10 cellular contexts compared by ENCODE assay signal in genomic region chr6:27279513-27280063, GRCh38. TPM values are rescaled to one million over a fixed set of nuclear protein-coding genes. Genes with fewer than 3 reads are reported as not detected.
DNase-seq lines count a peak whose midpoint lies in the region; FAIRE-seq and TF ChIP-seq lines count a peak whose summit lies in the region.
"Had no signal": no experiment of that assay in that cellular context is flagged by ENCODE, and none has a peak within 500 bp of the region (broad histone marks: within the 10 kb centered on the region; RNA-seq: fewer than 3 reads in every experiment).

No MANE protein-coding gene starts in this region.

- H3K27me3 ChIP-seq in endothelial cell of umbilical vein (ENCODE audit: control insufficient read depth in 2 of 2, insufficient read depth in 2 of 2, low read length in 2 of 2) (peaks cover 27 to 32% of the 10 kb centered on the region in 2 experiments), skeletal muscle satellite cell (ENCODE audit: control insufficient read depth, insufficient read depth, low read length) (peaks cover 25% of the 10 kb centered on the region), transverse colon (peaks cover 99% of the 10 kb centered on the region)

- TF ChIP-seq CTCF in endothelial cell of umbilical vein (IDR thresholded peaks at IDR 0.05; ENCODE audit: extremely low read depth in 1 of 2, insufficient read depth in 1 of 2, low read depth in 1 of 2, low read length in 2 of 2) (no peak), GM10266 (IDR thresholded peaks at IDR 0.05; ENCODE audit: control insufficient read depth, insufficient read depth, low read depth, missing control alignments) (no peak), transverse colon (IDR thresholded peaks at IDR 0.05) (no peak)

- H3K27ac ChIP-seq in endothelial cell of umbilical vein (ENCODE audit: insufficient read depth, low read depth, low read length) = no peak overlapping the region
- H3K27ac ChIP-seq in transverse colon = no peak overlapping the region
- H3K27ac ChIP-seq: C4-2B had no signal

- peak overlapping the region; percentile 74 for H2AFZ ChIP-seq in endothelial cell of umbilical vein (ENCODE audit: low read depth, low read length)

- H3K4me1 ChIP-seq in endothelial cell of umbilical vein (ENCODE audit: control insufficient read depth, extremely low read depth, insufficient read depth, low read length) = peaks cover 6% of the 10 kb centered on the region
- H3K4me1 ChIP-seq in skeletal muscle satellite cell (ENCODE audit: control insufficient read depth, insufficient read depth, low read length) = no peaks in the 10 kb centered on the region
- peaks cover 0 to 12% (median 3%) of the 10 kb centered on the region in 4 donors for H3K4me1 ChIP-seq in transverse colon

- no peaks in the 10 kb centered on the region for H4K20me1 ChIP-seq in endothelial cell of umbilical vein (replicated peaks; ENCODE audit: control insufficient read depth, extremely low read depth, insufficient read depth, low read length)

- no peak for FAIRE-seq in endothelial cell of umbilical vein (lab: Jason Lieb, UNC)

- peak overlapping the region; percentile 82 for H3K4me2 ChIP-seq in endothelial cell of umbilical vein (ENCODE audit: insufficient read depth, low read length)
- H3K4me2 ChIP-seq in skeletal muscle satellite cell (ENCODE audit: low read length) = peak overlapping the region; percentile 78

- H3K79me2 ChIP-seq in endothelial cell of umbilical vein (ENCODE audit: control insufficient read depth, insufficient read depth, low read length) = no peaks in the 10 kb centered on the region

- H3K36me3 Mint-ChIP-seq in activated CD4-positive, alpha-beta T cell treated with anti-CD3 and anti-CD28 coated beads, Interleukin-2, amount 10 ng/mL, durations not matched to agents 24 days and 14 days (ENCODE audit: low read depth) = peaks cover 6% of the 10 kb centered on the region

- H3K27ac Mint-ChIP-seq in activated CD4-positive, alpha-beta T cell treated with anti-CD3 and anti-CD28 coated beads, Interleukin-2, amount 10 ng/mL, durations not matched to agents 24 days and 14 days = no peak overlapping the region

- TF ChIP-seq POLR2A in endothelial cell of umbilical vein (IDR thresholded peaks at IDR 0.05; ENCODE audit: low read depth, low read length) (no peak), transverse colon (IDR thresholded peaks at IDR 0.05) (no peak)

- peaks cover 11% of the 10 kb centered on the region for H3K4me1 Mint-ChIP-seq in activated CD4-positive, alpha-beta T cell treated with anti-CD3 and anti-CD28 coated beads, Interleukin-2, amount 10 ng/mL, durations not matched to agents 24 days and 14 days
- H3K4me1 Mint-ChIP-seq: activated naive CD4-positive, alpha-beta T cell treated with anti-CD3 and anti-CD28 coated beads, Interleukin-2, amount 50 U/mL, for 24 hours had no signal

- H3K4me3 Mint-ChIP-seq in activated CD4-positive, alpha-beta T cell treated with anti-CD3 and anti-CD28 coated beads, Interleukin-2, amount 10 ng/mL, durations not matched to agents 24 days and 14 days = peak overlapping the region; percentile 63
- H3K4me3 Mint-ChIP-seq: activated naive CD4-positive, alpha-beta T cell treated with anti-CD3 and anti-CD28 coated beads, Interleukin-2, amount 50 U/mL, for 24 hours had no signal

- POLR2A ChIA-PET in endothelial cell of umbilical vein (lab: Charles Lee) = no interaction called here

- no peaks in the 10 kb centered on the region for H3K9me1 ChIP-seq in endothelial cell of umbilical vein (replicated peaks; ENCODE audit: control insufficient read depth, extremely low read depth, insufficient read depth, low read length)

- dilution Hi-C loops in endothelial cell of umbilical vein (cut with MboI; ENCODE audit: extremely low pct_ligation_motif_present, low sequenced_read_pairs) = no loop called here

- in situ Hi-C loops in transverse colon (cut with MboI; ENCODE audit: low pct_ligation_motif_present in 1 of 4, low pct_unique_long_range_greater_than_20kb in 1 of 4, low sequenced_read_pairs in 3 of 4) = no loop called here

- H3K4me3 ChIP-seq in endothelial cell of umbilical vein (replicated peaks in 1 of 3; ENCODE audit: insufficient read depth in 1 of 3, low read depth in 1 of 3, low read length in 3 of 3) = peak overlapping the region in 2 of 3 experiments; percentile 35 to 54
- H3K4me3 ChIP-seq in skeletal muscle satellite cell (ENCODE audit: low read length) = peak overlapping the region; percentile 65
- H3K4me3 ChIP-seq in transverse colon = peak overlapping the region in 1 of 4 donors; percentile 14

- BruUV-seq in endothelial cell of umbilical vein (replicated peaks; lab: Mats Ljungman, UMichigan) = no TSS peak

- no peak for TF ChIP-seq EP300 in transverse colon (IDR thresholded peaks at IDR 0.05; ENCODE audit: low read depth)

- H3K9ac ChIP-seq in endothelial cell of umbilical vein (replicated peaks; ENCODE audit: extremely low read depth, insufficient read depth, low read length) = no peak overlapping the region
- no peak overlapping the region for H3K9ac ChIP-seq in skeletal muscle satellite cell (ENCODE audit: low read depth, low read length)

- intact Hi-C loops in activated CD4-positive, alpha-beta T cell treated with anti-CD3 and anti-CD28 coated beads, Interleukin-2, amount 10 ng/mL, durations not matched to agents 24 days and 14 days (cut with micrococcal nuclease) = loop anchor here (5.0 to 10.0 kb wide), 3 partner anchors 42 to 1535 kb away; no protein-coding TSS in a partner anchor
- intact Hi-C loops in endothelial cell of umbilical vein (cut with micrococcal nuclease) (loop anchor here (1.0 kb wide), 2 partner anchors 17 to 42 kb away; no protein-coding TSS in a partner anchor), transverse colon (cut with DNase I; ENCODE audit: low total_unique reads) (no loop called here)

- H3K27me3 Mint-ChIP-seq in activated CD4-positive, alpha-beta T cell treated with anti-CD3 and anti-CD28 coated beads, Interleukin-2, amount 10 ng/mL, durations not matched to agents 24 days and 14 days = peaks cover 58% of the 10 kb centered on the region

- H3K9me3 Mint-ChIP-seq in activated CD4-positive, alpha-beta T cell treated with anti-CD3 and anti-CD28 coated beads, Interleukin-2, amount 10 ng/mL, durations not matched to agents 24 days and 14 days = peaks cover 37% of the 10 kb centered on the region

- CTCF ChIA-PET in endothelial cell of umbilical vein (lab: Charles Lee) = no interaction called here

- no peak for DNase-seq in activated CD4-positive, alpha-beta T cell treated with anti-CD3 and anti-CD28 coated beads, Interleukin-2, amount 10 ng/mL, durations not matched to agents 24 days and 14 days
- no peak for DNase-seq in activated CD4-positive, alpha-beta T cell treated with anti-CD3 and anti-CD28 coated beads, Interleukin-2, amount 50 U/mL, for 4 hours
- DNase-seq in OCI-M1 (lab: John Stamatoyannopoulos, UW) (peak; percentile 24), endothelial cell of umbilical vein (ENCODE audit: low read depth, low spot score) (no peak), GM10266 (ENCODE audit: extremely low spot score) (no peak), NCI-H2196 treated with DMSO at 0.1 percent for 48 hours (lab: John Stamatoyannopoulos, UW; ENCODE audit: unreplicated experiment) (no peak), transverse colon (no peak)

- H3K36me3 ChIP-seq in endothelial cell of umbilical vein (ENCODE audit: control insufficient read depth in 2 of 2, extremely low read depth in 1 of 2, insufficient read depth in 2 of 2, low read length in 2 of 2) (no peaks in the 10 kb centered on the region), skeletal muscle satellite cell (ENCODE audit: insufficient read depth, low read length) (no peaks in the 10 kb centered on the region), transverse colon (no peaks in the 10 kb centered on the region)

- H3K9me3 ChIP-seq in endothelial cell of umbilical vein (replicated peaks; ENCODE audit: control insufficient read depth, insufficient read depth, low read length) (no peaks in the 10 kb centered on the region), skeletal muscle satellite cell (replicated peaks; ENCODE audit: low read length) (peaks cover 3% of the 10 kb centered on the region), transverse colon (peaks cover 3% of the 10 kb centered on the region in 2 donors)

- WGBS in transverse colon (ENCODE audit: low coverage in 1 of 2), 2 donors = 16 to 21% methylated on average over 5 to 24 of the region's 24 CpGs

TF ChIP-seq in endothelial cell of umbilical vein, 7 proteins besides CTCF, POLR2A, EP300 and RAD21:
- no peak for TF ChIP-seq MYC (IDR thresholded peaks at IDR 0.05; ENCODE audit: low read depth, low read length)
- TF ChIP-seq MAX (IDR thresholded peaks at IDR 0.05; ENCODE audit: insufficient read depth, insufficient read length) = no peak

RNA-seq across cellular contexts. Expression of gene PRSS16, which starts 32.1 kb away (rescaled TPM):
- total RNA-seq in activated CD4-positive, alpha-beta T cell treated with anti-CD3 and anti-CD28 coated beads, Interleukin-2, amount 10 ng/mL, durations not matched to agents 24 days and 14 days = 0.31 TPM in 1 of 2 replicates, not detected in the other
- total RNA-seq in endothelial cell of umbilical vein (not detected in 2 replicates), transverse colon (10 to 100 TPM in 3 of 4 donors, 1 to 10 TPM in 1; 9.0 to 34.5 (median 18.8) TPM)
- polyA plus RNA-seq in endothelial cell of umbilical vein = not detected in 2 replicates
- not detected in 2 replicates for polyA plus RNA-seq in endothelial cell of umbilical vein (2011; cell fraction: cytosol; rRNA removed)
- 0.16 TPM in 1 of 2 replicates, not detected in the other for polyA plus RNA-seq in endothelial cell of umbilical vein (2011; cell fraction: nucleus; rRNA removed)
- polyA plus RNA-seq in endothelial cell of umbilical vein (2012) = not detected in 2 replicates
- 1.3 TPM in 1 of 2 replicates, not detected in the other for polyA minus RNA-seq in endothelial cell of umbilical vein
- polyA minus RNA-seq in endothelial cell of umbilical vein (2011; cell fraction: cytosol; rRNA and poly(A)+ RNA removed) = 0.72 TPM
- polyA minus RNA-seq in endothelial cell of umbilical vein (2011; cell fraction: nucleus; rRNA and poly(A)+ RNA removed) = not detected in 2 replicates
- total RNA-seq in skeletal muscle satellite cell (2012; rRNA removed) = 0.76 TPM in 1 of 2 replicates, not detected in the other

RNA-seq across cellular contexts. Expression of gene POM121L2, which starts 32.5 kb away (rescaled TPM):
- total RNA-seq in activated CD4-positive, alpha-beta T cell treated with anti-CD3 and anti-CD28 coated beads, Interleukin-2, amount 10 ng/mL, durations not matched to agents 24 days and 14 days = not detected in 2 replicates
- not detected in 2 replicates for total RNA-seq in endothelial cell of umbilical vein
- not detected in 2 replicates for polyA plus RNA-seq in endothelial cell of umbilical vein
- not detected in 2 replicates for polyA plus RNA-seq in endothelial cell of umbilical vein (2011; cell fraction: cytosol; rRNA removed)
- polyA plus RNA-seq in endothelial cell of umbilical vein (2011; cell fraction: nucleus; rRNA removed) = not detected in 2 replicates
- not detected in 2 replicates for polyA plus RNA-seq in endothelial cell of umbilical vein (2012)
- not detected in 2 replicates for polyA minus RNA-seq in endothelial cell of umbilical vein
- polyA minus RNA-seq in endothelial cell of umbilical vein (2011; cell fraction: cytosol; rRNA and poly(A)+ RNA removed) = not detected
- not detected in 2 replicates for polyA minus RNA-seq in endothelial cell of umbilical vein (2011; cell fraction: nucleus; rRNA and poly(A)+ RNA removed)
- not detected in 2 replicates for total RNA-seq in skeletal muscle satellite cell (2012; rRNA removed)
- not detected for total RNA-seq in transverse colon
